14 cellular contexts compared by ENCODE assay signal in genomic region chr19:30668521-30669155, GRCh38.
DNase-seq lines count a peak whose midpoint lies in the region; ATAC-seq lines count a peak whose summit lies in the region.
"Had no signal": no experiment of that assay in that cellular context is flagged by ENCODE, and none has a peak within 500 bp of the region (broad histone marks: within the 10 kb centered on the region; RNA-seq: fewer than 3 reads in every experiment).

No MANE protein-coding gene starts in this region.

- ATAC-seq in GM21515 (IDR thresholded peaks at IDR 0.05; ENCODE audit: unreplicated experiment) (no peak), GM21390 (IDR thresholded peaks at IDR 0.05; ENCODE audit: unreplicated experiment) (no peak)

- no peaks in the 10 kb centered on the region for H3K9me3 ChIP-seq in SK-N-MC (ENCODE audit: low read depth, low read length)

- DNase-seq in NCI-H82 (lab: John Stamatoyannopoulos, UW) (peak; percentile 20), NCI-H82 treated with DMSO at 0.1 percent for 48 hours (lab: John Stamatoyannopoulos, UW; ENCODE audit: unreplicated experiment) (no peak), SK-N-MC (ENCODE audit: low read depth, low spot score) (no peak), mesenteric fat pad (ENCODE audit: low spot score) (peak; percentile 59), NCI-H446 (lab: John Stamatoyannopoulos, UW) (no peak), iPS-NIHi7 (ENCODE audit: extremely low spot score) (no peak)
- DNase-seq: COR-L47; NCI-H1092 treated with DMSO at 0.1 percent for 48 hours; NCI-H2081 treated with DMSO at 0.1 percent for 48 hours; NK-92 treated with Interleukin-12 subunit alpha and Interleukin-12 subunit beta, amount 100 ng/mL, for 24 hours had no signal

- peak overlapping the region; percentile 35 for H3K9ac ChIP-seq in SK-N-MC (ENCODE audit: insufficient read length)

- 0 out of 2 replicates have a peak overlapping the region, but pooled peaks have one; percentile 52 for H3K27ac ChIP-seq in SK-N-MC
- H3K27ac ChIP-seq: 22Rv1, C4-2B had no signal

- H3K4me3 ChIP-seq in SK-N-MC: peak overlapping the region; percentile 21; the same call in 1 of the 2 replicates

- H3K36me3 ChIP-seq in SK-N-MC (ENCODE audit: insufficient read depth, low read length): no peaks in the 10 kb centered on the region

Comparison
In these comparisons a context has a peak if more than half of its experiments do, and no peak if none do; other contexts are left out.
1. DNase-seq: peak in NCI-H82 (single experiment) and mesenteric fat pad (single experiment); none in NCI-H82 treated with DMSO at 0.1 percent for 48 hours (single experiment), SK-N-MC (single experiment), NCI-H446 (0 of 2) and iPS-NIHi7 (single experiment).